In the genomic region with DNA sequence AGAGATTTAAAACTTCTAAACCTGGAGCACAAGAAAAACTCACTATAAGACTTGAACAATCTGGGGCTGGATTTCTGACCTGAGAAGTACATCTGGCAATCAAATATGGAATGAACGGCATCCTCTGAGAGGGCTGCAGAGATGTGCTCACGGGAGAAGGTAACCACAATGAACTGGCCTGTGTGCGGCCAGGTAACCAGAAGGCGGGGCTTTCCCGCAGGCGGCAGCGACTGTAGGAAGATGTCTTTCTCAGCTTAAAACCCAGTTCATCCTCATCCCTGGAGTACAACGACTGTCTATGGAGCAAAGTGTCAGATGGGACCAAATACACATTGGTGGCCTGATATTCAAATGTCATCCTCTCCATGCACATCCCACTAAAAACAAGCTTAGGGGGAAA, we compare ENCODE assay signal across 9 cellular contexts. TPM values are rescaled to one million over a fixed set of nuclear protein-coding genes. Genes with fewer than 3 reads are reported as not detected.
DNase-seq lines count a peak whose midpoint lies in the region; ATAC-seq and TF ChIP-seq lines count a peak whose summit lies in the region.
"Had no signal": no experiment of that assay in that cellular context is flagged by ENCODE, and none has a peak within 500 bp of the region (broad histone marks: within the 10 kb centered on the region; RNA-seq: fewer than 3 reads in every experiment).

No MANE protein-coding gene starts in this region.

- ATAC-seq in HG02973 (IDR thresholded peaks at IDR 0.05; ENCODE audit: unreplicated experiment): no peak

- H3K4me2 ChIP-seq in skeletal muscle satellite cell (ENCODE audit: low read length): peak overlapping the region; percentile 79

- peak overlapping the region; percentile 96 for H3K4me3 ChIP-seq in SK-N-MC
- H3K4me3 ChIP-seq in fibroblast of the aortic adventitia (ENCODE audit: low read depth, low read length): peak overlapping the region; percentile 87
- peak overlapping the region; percentile 81 for H3K4me3 ChIP-seq in skeletal muscle satellite cell (ENCODE audit: low read length)

- no peaks in the 10 kb centered on the region for H3K9me3 ChIP-seq in SK-N-MC (ENCODE audit: low read depth, low read length)
- no peaks in the 10 kb centered on the region for H3K9me3 ChIP-seq in skeletal muscle satellite cell (replicated peaks; ENCODE audit: low read length)

- no peaks in the 10 kb centered on the region for H3K27me3 ChIP-seq in skeletal muscle satellite cell (ENCODE audit: control insufficient read depth, insufficient read depth, low read length)

- no peak for TF ChIP-seq CTCF in fibroblast of the aortic adventitia (IDR thresholded peaks at IDR 0.05; ENCODE audit: insufficient read depth, low read length)

- H3K27ac ChIP-seq in SK-N-MC: no peak overlapping the region

- no peaks in the 10 kb centered on the region for H3K36me3 ChIP-seq in SK-N-MC (ENCODE audit: insufficient read depth, low read length)
- no peaks in the 10 kb centered on the region for H3K36me3 ChIP-seq in skeletal muscle satellite cell (ENCODE audit: insufficient read depth, low read length)

- H3K4me1 ChIP-seq in skeletal muscle satellite cell (ENCODE audit: control insufficient read depth, insufficient read depth, low read length): peaks cover 15% of the 10 kb centered on the region

- DNase-seq in NCI-H510A treated with DMSO at 0.1 percent for 48 hours (lab: John Stamatoyannopoulos, UW): peak; percentile 30
- no peak for DNase-seq in NCI-H510A (lab: John Stamatoyannopoulos, UW)
- no peak for DNase-seq in SK-N-MC (ENCODE audit: low read depth, low spot score)
- DNase-seq in fibroblast of the aortic adventitia (ENCODE audit: low read depth): no peak
- DNase-seq in NCI-H82 treated with DMSO at 0.1 percent for 48 hours (lab: John Stamatoyannopoulos, UW; ENCODE audit: unreplicated experiment): no peak
- no peak for DNase-seq in NOMO-1 treated with DMSO at 0.1 percent for 48 hours (lab: John Stamatoyannopoulos, UW; ENCODE audit: unreplicated experiment)
- DNase-seq: RPMI8226 had no signal

- H3K9ac ChIP-seq in SK-N-MC (ENCODE audit: insufficient read length): no peak overlapping the region
- peak overlapping the region; percentile 88 for H3K9ac ChIP-seq in skeletal muscle satellite cell (ENCODE audit: low read depth, low read length)

RNA-seq across cellular contexts. Expression of a gene that starts 24.5 kb away (rescaled TPM):
- 18.8 and 20.5 TPM in 2 replicates for total RNA-seq in fibroblast of the aortic adventitia (ENCODE audit: low replicate concordance)
- 22.3 and 25.1 TPM in 2 replicates for total RNA-seq in skeletal muscle satellite cell (2012; rRNA removed)
